In the genomic region with DNA sequence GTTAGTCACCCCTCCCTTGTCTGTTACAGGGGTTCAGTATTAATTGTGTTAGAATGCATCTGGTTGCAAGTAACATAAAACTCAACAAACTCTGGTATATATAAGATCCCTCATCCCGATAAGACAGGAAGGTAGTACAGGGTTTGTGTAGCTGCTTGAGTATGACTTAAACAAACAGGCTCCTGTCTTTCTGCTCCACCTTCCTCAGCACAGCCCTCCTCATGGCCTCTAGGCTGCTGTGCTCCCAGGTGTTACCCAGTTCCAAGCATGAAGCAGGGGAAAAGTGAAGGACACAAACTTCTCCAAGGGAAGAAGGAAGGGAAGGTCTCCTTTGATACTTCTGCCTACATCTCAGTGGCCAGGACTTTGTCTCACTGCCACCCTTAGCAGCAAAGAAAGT, we compare ENCODE assay signal across 17 cellular contexts. TPM values are rescaled to one million over a fixed set of nuclear protein-coding genes. Genes with fewer than 3 reads are reported as not detected.
DNase-seq lines count a peak whose midpoint lies in the region; ATAC-seq and TF ChIP-seq lines count a peak whose summit lies in the region.
"Had no signal": no experiment of that assay in that cellular context is flagged by ENCODE, and none has a peak within 500 bp of the region (broad histone marks: within the 10 kb centered on the region; RNA-seq: fewer than 3 reads in every experiment).

No MANE protein-coding gene starts in this region.

- H3K4me3 ChIP-seq in CD4-positive, CD25-positive, alpha-beta regulatory T cell (ENCODE audit: low read depth, low read length): no peak overlapping the region
- no peak overlapping the region for H3K4me3 ChIP-seq in HEK293 (ENCODE audit: low read depth, low read length)

- H3K27ac Mint-ChIP-seq in CD4-positive, CD25-positive, alpha-beta regulatory T cell: peak overlapping the region in 2 of 3 donors; percentile 90 to 96
- H3K27ac Mint-ChIP-seq in central memory CD8-positive, alpha-beta T cell (ENCODE audit: low read depth): no peak overlapping the region
- peak overlapping the region; percentile 48 to 96 (median 94) for H3K27ac Mint-ChIP-seq in naive thymus-derived CD8-positive, alpha-beta T cell

- peaks cover 23% of the 10 kb centered on the region for H3K4me1 ChIP-seq in CD4-positive, CD25-positive, alpha-beta regulatory T cell (ENCODE audit: control insufficient read depth, insufficient read depth, low read length, poor library complexity, severe bottlenecking)
- H3K4me1 ChIP-seq in HEK293 (ENCODE audit: control insufficient read depth, insufficient read depth, low read length): peaks cover 3% of the 10 kb centered on the region; the same call in 1 of the 2 replicates

- ATAC-seq in CD4-positive, CD25-positive, alpha-beta regulatory T cell (ENCODE audit: low read depth in 2 of 2): no peak
- ATAC-seq in central memory CD8-positive, alpha-beta T cell (replicated peaks; ENCODE audit: extremely low read depth, poor library complexity, severe bottlenecking): no peak
- no peak for ATAC-seq in naive thymus-derived CD8-positive, alpha-beta T cell
- no peak for ATAC-seq in GM21447 (IDR thresholded peaks at IDR 0.05; ENCODE audit: unreplicated experiment)
- ATAC-seq: PC-3 had no signal

- H3K27ac ChIP-seq in CD4-positive, CD25-positive, alpha-beta regulatory T cell (ENCODE audit: insufficient read depth, low read length, poor library complexity, severe bottlenecking): no peak overlapping the region
- no peak overlapping the region for H3K27ac ChIP-seq in HEK293 (ENCODE audit: extremely low read depth, low read depth, low read length)

- CTCF ChIA-PET in HEK293 (lab: Yijun Ruan, JAX): interaction anchor here (1.5 to 4.7 kb wide), 3 partner anchors 24 to 63 kb away, joined by 3 to 44 read pairs (median 43); a partner anchor contains a TSS

- no peaks in the 10 kb centered on the region for H3K27me3 ChIP-seq in CD4-positive, CD25-positive, alpha-beta regulatory T cell (ENCODE audit: control insufficient read depth, insufficient read depth, low read length)

- no peaks in the 10 kb centered on the region for H3K9me3 ChIP-seq in CD4-positive, CD25-positive, alpha-beta regulatory T cell (ENCODE audit: control insufficient read depth in 2 of 2, low read length in 2 of 2)
- H3K9me3 ChIP-seq in HEK293 (ENCODE audit: control insufficient read depth, insufficient read depth, low read depth, low read length): no peaks in the 10 kb centered on the region
- H3K9me3 ChIP-seq: HAP-1 had no signal

- H3K27me3 Mint-ChIP-seq in CD4-positive, CD25-positive, alpha-beta regulatory T cell: peaks cover 14% of the 10 kb centered on the region
- H3K27me3 Mint-ChIP-seq in central memory CD8-positive, alpha-beta T cell: no peaks in the 10 kb centered on the region
- peaks cover 0 to 2% (median 0%) of the 10 kb centered on the region in 5 donors for H3K27me3 Mint-ChIP-seq in naive thymus-derived CD8-positive, alpha-beta T cell

- peaks cover 13 to 42% (median 34%) of the 10 kb centered on the region in 4 donors for H3K4me1 Mint-ChIP-seq in CD4-positive, CD25-positive, alpha-beta regulatory T cell
- peaks cover 32% of the 10 kb centered on the region for H3K4me1 Mint-ChIP-seq in central memory CD8-positive, alpha-beta T cell
- H3K4me1 Mint-ChIP-seq in naive thymus-derived CD8-positive, alpha-beta T cell: peaks cover 21 to 42% (median 39%) of the 10 kb centered on the region in 4 donors

- TF ChIP-seq CTCF in HEK293 (tag by site-specific recombination; IDR thresholded peaks at IDR 0.05): no peak

- H3K9me3 Mint-ChIP-seq in CD4-positive, CD25-positive, alpha-beta regulatory T cell: no peaks in the 10 kb centered on the region
- no peaks in the 10 kb centered on the region for H3K9me3 Mint-ChIP-seq in central memory CD8-positive, alpha-beta T cell
- H3K9me3 Mint-ChIP-seq in naive thymus-derived CD8-positive, alpha-beta T cell: peaks cover 0 to 1% (median 0%) of the 10 kb centered on the region in 9 donors

- H3K36me3 ChIP-seq in CD4-positive, CD25-positive, alpha-beta regulatory T cell (ENCODE audit: control insufficient read depth, insufficient read depth, low read length): no peaks in the 10 kb centered on the region
- H3K36me3 ChIP-seq in HEK293 (ENCODE audit: control insufficient read depth in 2 of 2, insufficient read depth in 1 of 2, low read length in 2 of 2): peaks cover 0 to 8% of the 10 kb centered on the region in 2 experiments; a peak in 1 of 3 replicates
- H3K36me3 ChIP-seq: HAP-1 had no signal

- no peak for DNase-seq in CD4-positive, CD25-positive, alpha-beta regulatory T cell
- DNase-seq in central memory CD8-positive, alpha-beta T cell (ENCODE audit: low spot score in 2 of 2): no peak
- DNase-seq in naive thymus-derived CD8-positive, alpha-beta T cell: no peak
- DNase-seq in SHP77 (lab: John Stamatoyannopoulos, UW) (no peak), D341Med (ENCODE audit: low spot score) (no peak), NCI-H2029 treated with DMSO at 0.1 percent for 48 hours (lab: John Stamatoyannopoulos, UW) (no peak)
- DNase-seq: activated CD4-positive, CD25-positive, alpha-beta regulatory T cell treated with anti-CD3 and anti-CD28 coated beads, Interleukin-2, amount 50 U/mL, for 72 hours; activated T-cell treated with anti-CD3 and anti-CD28 coated beads, Interleukin-2, amount 50 U/mL, for 1 hour; dermis blood vessel endothelial cell; Karpas-422; mesenchymal stem cell; NCI-H1694; NCI-H510A treated with DMSO at 0.1 percent for 48 hours; PC-3 had no signal

- POLR2A ChIA-PET in HEK293 (lab: Yijun Ruan, JAX): interaction anchor here (1.7 to 4.1 kb wide), 3 partner anchors 19 to 37 kb away, joined by 5 to 84 read pairs (median 44); a partner anchor contains a TSS
- POLR2A ChIA-PET in naive thymus-derived CD8-positive, alpha-beta T cell (lab: Charles Lee): interaction anchor here (4.4 kb wide), 1 partner anchor 25 kb away, joined by 65 read pairs; no protein-coding TSS in a partner anchor

- peak overlapping the region in 3 of 4 donors; percentile 44 to 97 (median 90) for H3K4me3 Mint-ChIP-seq in CD4-positive, CD25-positive, alpha-beta regulatory T cell
- peak overlapping the region; percentile 91 for H3K4me3 Mint-ChIP-seq in central memory CD8-positive, alpha-beta T cell
- peak overlapping the region in 5 of 10 donors; percentile 12 to 62 (median 16) for H3K4me3 Mint-ChIP-seq in naive thymus-derived CD8-positive, alpha-beta T cell

- H3K36me3 Mint-ChIP-seq in CD4-positive, CD25-positive, alpha-beta regulatory T cell: peaks cover 8% of the 10 kb centered on the region
- H3K36me3 Mint-ChIP-seq in central memory CD8-positive, alpha-beta T cell (ENCODE audit: insufficient read depth): peaks cover 17% of the 10 kb centered on the region
- H3K36me3 Mint-ChIP-seq in naive thymus-derived CD8-positive, alpha-beta T cell: peaks cover 0 to 10% (median 0%) of the 10 kb centered on the region in 3 donors

TF ChIP-seq in HEK293, 187 proteins besides CTCF, POLR2A, EP300 and RAD21:
- TF ChIP-seq ZNF341 (tag by site-specific recombination; IDR thresholded peaks at IDR 0.05; ENCODE audit: low read depth): 0 out of 2 replicates have a peak, but pooled peaks have one; percentile 31
- TF ChIP-seq ZNF48 (tag by site-specific recombination; IDR thresholded peaks at IDR 0.05): no peak
- TF ChIP-seq ZNF146 (tag by site-specific recombination; IDR thresholded peaks at IDR 0.05): no peak
- no peak for TF ChIP-seq GLI4 (tag by site-specific recombination; IDR thresholded peaks at IDR 0.05)
- TF ChIP-seq, protein P1, sequence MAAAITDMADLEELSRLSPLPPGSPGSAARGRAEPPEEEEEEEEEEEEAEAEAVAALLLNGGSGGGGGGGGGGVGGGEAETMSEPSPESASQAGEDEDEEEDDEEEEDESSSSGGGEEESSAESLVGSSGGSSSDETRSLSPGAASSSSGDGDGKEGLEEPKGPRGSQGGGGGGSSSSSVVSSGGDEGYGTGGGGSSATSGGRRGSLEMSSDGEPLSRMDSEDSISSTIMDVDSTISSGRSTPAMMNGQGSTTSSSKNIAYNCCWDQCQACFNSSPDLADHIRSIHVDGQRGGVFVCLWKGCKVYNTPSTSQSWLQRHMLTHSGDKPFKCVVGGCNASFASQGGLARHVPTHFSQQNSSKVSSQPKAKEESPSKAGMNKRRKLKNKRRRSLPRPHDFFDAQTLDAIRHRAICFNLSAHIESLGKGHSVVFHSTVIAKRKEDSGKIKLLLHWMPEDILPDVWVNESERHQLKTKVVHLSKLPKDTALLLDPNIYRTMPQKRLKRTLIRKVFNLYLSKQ (tag by site-specific recombination; IDR thresholded peaks at IDR 0.05; ENCODE audit: borderline replicate concordance): no peak

RNA-seq across cellular contexts. Expression of a gene that starts 1.4 kb away (rescaled TPM):
- 59.1 TPM for total RNA-seq in CD4-positive, CD25-positive, alpha-beta regulatory T cell
- polyA plus RNA-seq in CD4-positive, CD25-positive, alpha-beta regulatory T cell: 10 to 100 TPM; 10.7 to 11.4 (median 11.0) TPM
- total RNA-seq in naive thymus-derived CD8-positive, alpha-beta T cell: 10 to 100 TPM; 49.7 to 56.2 TPM
- polyA plus RNA-seq in naive thymus-derived CD8-positive, alpha-beta T cell: 10 to 100 TPM in 1 of 3 donors, 1 to 10 TPM in 2; 8.8 to 13.8 (median 9.3) TPM

RNA-seq across cellular contexts. Expression of a gene that starts 36.1 kb away (rescaled TPM):
- total RNA-seq in CD4-positive, CD25-positive, alpha-beta regulatory T cell: 64.8 TPM
- 10 to 100 TPM; 33.6 to 99.2 (median 88.1) TPM for polyA plus RNA-seq in CD4-positive, CD25-positive, alpha-beta regulatory T cell
- 10 to 100 TPM; 75.3 to 78.2 TPM for total RNA-seq in naive thymus-derived CD8-positive, alpha-beta T cell
- polyA plus RNA-seq in naive thymus-derived CD8-positive, alpha-beta T cell: 100 to 1,000 TPM in 1 of 3 donors, 10 to 100 TPM in 2; 33.8 to 127 (median 57.0) TPM
